ENCODE assay signal across 22 cellular contexts in the genomic region with DNA sequence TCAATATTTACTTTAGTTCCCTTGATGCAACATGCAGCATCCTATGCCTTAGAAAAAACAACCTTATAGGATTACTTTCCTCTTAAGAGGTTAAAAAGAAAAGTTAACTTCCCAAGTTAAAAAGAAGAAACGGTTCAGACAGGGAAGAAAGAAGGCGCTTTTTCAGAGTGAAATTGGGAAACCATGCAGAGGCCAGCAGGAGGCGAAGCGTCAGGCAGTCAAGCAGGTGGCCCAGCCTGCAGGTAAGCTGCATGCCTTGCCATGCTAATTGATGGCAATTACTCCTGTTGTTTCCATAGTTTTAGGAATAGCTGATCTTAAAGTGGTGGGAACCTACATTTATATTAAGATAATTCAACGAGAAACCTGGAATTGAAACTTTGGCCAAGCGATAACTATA.
"Had no signal": no experiment of that assay in that cellular context is flagged by ENCODE, and none has a peak within 500 bp of the region (broad histone marks: within the 10 kb centered on the region; RNA-seq: fewer than 3 reads in every experiment).

No MANE protein-coding gene starts in this region.

- ATAC-seq: foreskin keratinocyte; left colon; left ventricle myocardium superior; naive thymus-derived CD4-positive, alpha-beta T cell had no signal

- H3K4me1 ChIP-seq: colonic mucosa, foreskin keratinocyte, right atrium auricular region, upper lobe of left lung, uterus had no signal

- H3K27ac ChIP-seq: colonic mucosa, foreskin keratinocyte, hepatocyte, neutrophil, right atrium auricular region, suprapubic skin, tibial artery, upper lobe of left lung, uterus had no signal

- H3K4me3 ChIP-seq: colonic mucosa, hepatocyte, lung, right atrium auricular region, suprapubic skin, tibial artery, upper lobe of left lung, uterus had no signal

- H3K27me3 ChIP-seq: colonic mucosa, foreskin keratinocyte, hepatocyte, neutrophil, right atrium auricular region, tibial artery, upper lobe of left lung, uterus had no signal

- H3K79me2 ChIP-seq: hepatocyte had no signal

- DNase-seq: colonic mucosa; dermis blood vessel endothelial cell; erythroblast; head of caudate nucleus; left colon; left ventricle myocardium superior; mesenchymal stem cell; naive thymus-derived CD4-positive, alpha-beta T cell; nephron progenitor cell; posterior cingulate gyrus; small intestine; stimulated activated CD4-positive, alpha-beta T cell treated with anti-CD3 and anti-CD28 coated beads, Interleukin-12 subunit alpha, Interleukin-12 subunit beta, amount 100 ng/mL, for 4 hours; stimulated activated naive CD4-positive, alpha-beta T cell; tibial artery; upper lobe of left lung; uterus had no signal

- H3K4me2 ChIP-seq: hepatocyte had no signal

- H3K36me3 ChIP-seq: colonic mucosa, neutrophil, right atrium auricular region, suprapubic skin, tibial artery, upper lobe of left lung, uterus had no signal
